8 cellular contexts compared by ENCODE assay signal in the genomic region with DNA sequence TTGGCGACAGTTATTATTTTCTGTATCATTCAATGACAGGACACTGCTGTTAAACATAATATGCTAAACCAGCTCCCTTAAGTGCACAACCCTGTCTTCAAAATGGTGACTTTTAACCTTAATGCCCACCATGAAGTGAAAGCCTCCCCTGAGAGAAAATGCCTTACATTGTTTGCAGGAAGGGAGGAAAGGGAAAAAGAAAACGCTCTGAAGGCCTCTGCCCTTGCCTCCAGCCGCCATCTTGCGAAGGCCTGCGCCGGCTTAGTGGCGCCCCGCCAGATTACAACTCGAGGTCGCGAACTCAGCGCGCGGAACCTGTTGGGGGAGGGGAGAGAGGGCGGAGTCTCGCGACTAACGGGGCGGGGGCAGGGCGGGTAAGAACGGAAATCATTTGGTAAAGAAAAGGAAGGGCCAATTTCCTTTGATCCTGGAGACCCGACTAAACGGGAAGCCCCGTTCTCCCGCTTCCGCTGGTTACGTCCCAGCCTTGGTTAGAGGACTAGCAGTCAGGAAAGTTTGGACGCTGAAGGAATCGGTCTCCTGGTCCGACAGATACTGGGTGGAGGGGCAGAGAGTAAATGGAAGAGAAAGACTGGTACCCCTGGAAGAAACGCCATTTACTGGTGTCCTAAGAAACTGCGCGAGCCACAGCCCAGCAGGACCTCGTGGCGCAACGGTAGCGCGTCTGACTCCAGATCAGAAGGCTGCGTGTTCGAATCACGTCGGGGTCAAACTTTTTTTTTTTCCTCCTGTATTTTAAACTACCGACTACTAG. TPM values are rescaled to one million over a fixed set of nuclear protein-coding genes. Genes with fewer than 3 reads are reported as not detected.
DNase-seq lines count a peak whose midpoint lies in the region; ATAC-seq and TF ChIP-seq lines count a peak whose summit lies in the region.

No MANE protein-coding gene starts in this region.

- no peak for TF ChIP-seq POLR2A in lower leg skin (IDR thresholded peaks at IDR 0.05)

- peak; percentile 75 for ATAC-seq in GM19395 (IDR thresholded peaks at IDR 0.05; ENCODE audit: unreplicated experiment)
- peak; percentile 38 for ATAC-seq in HG03558 (IDR thresholded peaks at IDR 0.05; ENCODE audit: extremely low read depth, unreplicated experiment)

- peak overlapping the region; percentile 42 for H3K4me3 ChIP-seq in lower leg skin (ENCODE audit: low read depth, poor library complexity, severe bottlenecking)

- 0% methylated on average over 38 to 43 of the region's 43 CpGs for WGBS in lower leg skin, 2 donors

- intact Hi-C loops in lower leg skin (cut with DNase I; ENCODE audit: low total_unique reads): no loop called here

- DNase-seq in NCI-H748 treated with DMSO at 0.1 percent for 48 hours (lab: John Stamatoyannopoulos, UW) (peak; percentile 92), dermis microvascular lymphatic vessel endothelial cell (ENCODE audit: low read depth in 2 of 2) (peak; percentile 85 to 90), lower leg skin (ENCODE audit: low spot score in 2 of 2) (peak; percentile 88 to 99)
- DNase-seq in activated CD4-positive, alpha-beta T cell treated with anti-CD3 and anti-CD28 coated beads, Interleukin-2, amount 50 U/mL, for 4 hours: peak; percentile 91
- peak; percentile 90 to 92 for DNase-seq in stimulated activated CD4-positive, alpha-beta T cell treated with anti-CD3 and anti-CD28 coated beads, Interleukin-4, amount 100 ng/mL, for 4 hours

- TF ChIP-seq CTCF in C4-2B (conservative IDR thresholded peaks at IDR 0.05) (no peak), lower leg skin (IDR thresholded peaks at IDR 0.05) (no peak)

- peak overlapping the region; percentile 80 for H3K27ac ChIP-seq in C4-2B

RNA-seq across cellular contexts. Expression of a gene that starts 11.6 kb away (rescaled TPM):
- total RNA-seq in dermis microvascular lymphatic vessel endothelial cell: 46.1 and 83.3 TPM in 2 replicates
- 10 to 100 TPM; 43.1 to 62.9 (median 54.8) TPM for total RNA-seq in lower leg skin

Comparison
In these comparisons a context has a peak if more than half of its experiments do, and no peak if none do; other contexts are left out.
1. Peak in every context shown above with its lines: DNase-seq, ATAC-seq, H3K4me3 ChIP-seq and H3K27ac ChIP-seq.